In genomic region chr9:119701651-119702050, GRCh38 we compare ENCODE assay signal across 21 cellular contexts.
"Had no signal": no experiment of that assay in that cellular context is flagged by ENCODE, and none has a peak within 500 bp of the region (broad histone marks: within the 10 kb centered on the region; RNA-seq: fewer than 3 reads in every experiment).

No MANE protein-coding gene starts in this region.

- H3K4me1 ChIP-seq: adrenal gland had no signal

- DNase-seq: activated CD4-positive, alpha-beta T cell treated with anti-CD3 and anti-CD28 coated beads for 48 hours; activated CD4-positive, alpha-beta T cell treated with anti-CD3 and anti-CD28 coated beads, Interleukin-2, amount 50 U/mL, for 4 hours; activated CD4-positive, CD25-positive, alpha-beta regulatory T cell treated with anti-CD3 and anti-CD28 coated beads, Interleukin-2, amount 50 U/mL, for 72 hours; activated CD8-positive, alpha-beta memory T cell treated with anti-CD3 and anti-CD28 coated beads, Interleukin-2, amount 50 U/mL, for 48 hours; activated CD8-positive, alpha-beta T cell treated with anti-CD3 and anti-CD28 coated beads, Interleukin-2, amount 10 ng/mL, durations not matched to agents 7 days and 5 days; activated naive CD4-positive, alpha-beta T cell treated with anti-CD3 and anti-CD28 coated beads, Interleukin-2, amount 50 U/mL, for 16 hours; activated naive CD8-positive, alpha-beta T cell treated with anti-CD3 and anti-CD28 coated beads, Interleukin-2, amount 10 ng/mL, durations not matched to agents 7 days and 5 days; activated T-cell treated with anti-CD3 and anti-CD28 coated beads, Interleukin-2, amount 50 U/mL, for 1 hour; adrenal gland; anterior cingulate cortex; NCI-H1092; NCI-H1436; NCI-H187 treated with DMSO at 0.1 percent for 48 hours; NCI-H2107; NCI-H446; NCI-H524; SIG-M5; T-helper 17 cell; T-helper 9 cell had no signal

- H3K27me3 ChIP-seq: adrenal gland had no signal

- H3K27ac ChIP-seq: adrenal gland, KMS-11 had no signal

- H3K9me3 ChIP-seq: adrenal gland had no signal

- H3K4me3 ChIP-seq: adrenal gland had no signal

- H3K36me3 ChIP-seq: adrenal gland had no signal

- ATAC-seq: activated CD8-positive, alpha-beta T cell treated with anti-CD3 and anti-CD28 coated beads, Interleukin-2, amount 10 ng/mL, durations not matched to agents 7 days and 5 days; T-helper 17 cell; WTC11 had no signal
